In the genomic region with DNA sequence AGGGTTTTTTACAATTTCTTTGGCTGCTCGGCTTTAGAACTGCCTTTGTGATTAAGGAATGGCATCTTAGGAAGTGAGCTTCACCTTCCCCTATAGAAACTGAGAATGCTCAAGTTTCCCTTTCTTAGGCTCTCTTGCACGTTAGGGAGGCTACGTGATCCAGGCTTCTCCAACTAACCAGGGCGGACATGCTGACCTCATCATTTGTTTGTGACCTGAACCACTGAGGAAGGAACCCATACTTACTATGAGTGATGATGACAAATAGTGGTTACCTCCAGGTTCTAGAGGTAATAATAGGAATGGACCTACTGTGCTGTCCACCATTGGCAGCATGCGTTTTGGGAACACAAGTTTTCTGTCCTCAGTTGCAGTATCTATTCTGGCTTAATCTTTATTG, we compare ENCODE assay signal across 29 cellular contexts.
"Had no signal": no experiment of that assay in that cellular context is flagged by ENCODE, and none has a peak within 500 bp of the region (broad histone marks: within the 10 kb centered on the region; RNA-seq: fewer than 3 reads in every experiment).

No MANE protein-coding gene starts in this region.

- H3K9me3 ChIP-seq: stomach, suprapubic skin, testis, thoracic aorta, thyroid gland, tibial artery, tibial nerve, transverse colon, upper lobe of left lung, upper lobe of right lung, uterus, vagina had no signal

- H3K27me3 Mint-ChIP-seq: stimulated activated memory B cell treated with anti-CD40 and anti-IgM and Interleukin-4, amounts not matched to agents 10 μg/mL and 1 μg/mL and 100 μg/mL, for 72 hours; stimulated activated naive B cell treated with anti-CD40 and anti-IgM and Interleukin-4, amounts not matched to agents 10 μg/mL and 1 μg/mL and 100 μg/mL, for 72 hours; stimulated activated naive CD8-positive, alpha-beta T cell treated with anti-CD3 and anti-CD28 coated beads, Interleukin-15, amount 100 ng/mL, for 72 hours; stimulated activated naive CD8-positive, alpha-beta T cell treated with anti-CD3 and anti-CD28 coated beads, Interleukin-15, Interleukin-2, amounts not matched to agents 100 ng/mL and 50 ng/mL, for 24 hours; type B pancreatic cell had no signal

- ATAC-seq: stimulated activated effector memory CD8-positive, alpha-beta T cell treated with anti-CD3 and anti-CD28 coated beads, Interleukin-12 subunit alpha, Interleukin-12 subunit beta, amount 100 ng/mL, for 72 hours; stimulated activated memory B cell treated with anti-CD40 and anti-IgM and Interleukin-4, amounts not matched to agents 10 μg/mL and 1 μg/mL and 100 μg/mL, for 72 hours; stimulated activated naive B cell treated with anti-CD40 and anti-IgM and Interleukin-4, amounts not matched to agents 10 μg/mL and 1 μg/mL and 100 μg/mL, for 72 hours; stimulated activated naive CD8-positive, alpha-beta T cell treated with anti-CD3 and anti-CD28 coated beads, Interleukin-15, amount 100 ng/mL, for 72 hours; stimulated activated naive CD8-positive, alpha-beta T cell treated with anti-CD3 and anti-CD28 coated beads, Interleukin-15, Interleukin-2, amounts not matched to agents 100 U/mL and 50 U/mL, for 24 hours; upper lobe of right lung had no signal

- H3K4me1 Mint-ChIP-seq: stimulated activated effector memory CD8-positive, alpha-beta T cell treated with anti-CD3 and anti-CD28 coated beads, Interleukin-12 subunit alpha, Interleukin-12 subunit beta, amount 100 ng/mL, for 72 hours; stimulated activated memory B cell treated with anti-CD40 and anti-IgM and Interleukin-4, amounts not matched to agents 10 μg/mL and 1 μg/mL and 100 μg/mL, for 72 hours; stimulated activated naive B cell treated with anti-CD40 and anti-IgM and Interleukin-4, amounts not matched to agents 10 μg/mL and 1 μg/mL and 100 μg/mL, for 72 hours; stimulated activated naive CD8-positive, alpha-beta T cell treated with anti-CD3 and anti-CD28 coated beads, Interleukin-15, amount 100 ng/mL, for 72 hours had no signal

- H3K4me3 ChIP-seq: stomach, suprapubic skin, testis, thoracic aorta, thyroid gland, tibial artery, tibial nerve, transverse colon, upper lobe of left lung, upper lobe of right lung, uterus, vagina had no signal

- H3K36me3 ChIP-seq: stomach, suprapubic skin, thoracic aorta, thyroid gland, tibial artery, tibial nerve, transverse colon, upper lobe of left lung, upper lobe of right lung, uterus, vagina had no signal

- H3K27me3 ChIP-seq: stomach, suprapubic skin, testis, thyroid gland, tibial artery, tibial nerve, transverse colon, upper lobe of left lung, upper lobe of right lung, uterus, vagina had no signal

- DNase-seq: stimulated activated CD4-positive, alpha-beta T cell treated with anti-CD3 and anti-CD28 coated beads, Interleukin-2, amount 100 ng/mL, for 48 hours; stimulated activated CD4-positive, alpha-beta T cell treated with anti-CD3 and anti-CD28 coated beads, Interleukin-4, amount 100 ng/mL, for 1 hour; stimulated activated CD4-positive, alpha-beta T cell treated with anti-CD3 and anti-CD28 coated beads, Interleukin-4, amount 100 ng/mL, for 24 hours; stimulated activated CD4-positive, alpha-beta T cell treated with anti-CD3 and anti-CD28 coated beads, Interleukin-4, amount 100 ng/mL, for 4 hours; stimulated activated CD8-positive, alpha-beta memory T cell treated with anti-CD3 and anti-CD28 coated beads, Interleukin-4, amount 100 ng/mL, for 48 hours; stimulated activated naive B cell treated with anti-CD40 and anti-IgM and Interleukin-4, amounts not matched to agents 10 μg/mL and 1 μg/mL and 100 μg/mL, for 72 hours; stimulated activated naive CD4-positive, alpha-beta T cell; stimulated activated naive CD4-positive, alpha-beta T cell treated with Interleukin-2 at 50 U/mL for 16 hours; stimulated activated naive CD8-positive, alpha-beta T cell treated with anti-CD3 and anti-CD28 coated beads, Interleukin-15, amount 100 ng/mL, for 72 hours; stimulated activated naive CD8-positive, alpha-beta T cell treated with anti-CD3 and anti-CD28 coated beads, Interleukin-15, Interleukin-2, amounts not matched to agents 100 U/mL and 50 U/mL, for 24 hours; stomach; substantia nigra; testis; thyroid gland; tibial artery; transverse colon; trophoblast cell; upper lobe of left lung; upper lobe of right lung; uterus had no signal

- H3K4me3 Mint-ChIP-seq: stimulated activated effector memory CD8-positive, alpha-beta T cell treated with anti-CD3 and anti-CD28 coated beads, Interleukin-12 subunit alpha, Interleukin-12 subunit beta, amount 100 ng/mL, for 72 hours; stimulated activated memory B cell treated with anti-CD40 and anti-IgM and Interleukin-4, amounts not matched to agents 10 μg/mL and 1 μg/mL and 100 μg/mL, for 72 hours; stimulated activated naive B cell treated with anti-CD40 and anti-IgM and Interleukin-4, amounts not matched to agents 10 μg/mL and 1 μg/mL and 100 μg/mL, for 72 hours; stimulated activated naive CD8-positive, alpha-beta T cell treated with anti-CD3 and anti-CD28 coated beads, Interleukin-15, amount 100 ng/mL, for 72 hours; stimulated activated naive CD8-positive, alpha-beta T cell treated with anti-CD3 and anti-CD28 coated beads, Interleukin-15, Interleukin-2, amounts not matched to agents 100 ng/mL and 50 ng/mL, for 24 hours; type B pancreatic cell had no signal

- H3K9me3 Mint-ChIP-seq: stimulated activated naive CD8-positive, alpha-beta T cell treated with anti-CD3 and anti-CD28 coated beads, Interleukin-15, Interleukin-2, amounts not matched to agents 100 ng/mL and 50 ng/mL, for 24 hours; type B pancreatic cell had no signal

- H3K27ac Mint-ChIP-seq: stimulated activated effector memory CD8-positive, alpha-beta T cell treated with anti-CD3 and anti-CD28 coated beads, Interleukin-12 subunit alpha, Interleukin-12 subunit beta, amount 100 ng/mL, for 72 hours; stimulated activated memory B cell treated with anti-CD40 and anti-IgM and Interleukin-4, amounts not matched to agents 10 μg/mL and 1 μg/mL and 100 μg/mL, for 72 hours; stimulated activated naive B cell treated with anti-CD40 and anti-IgM and Interleukin-4, amounts not matched to agents 10 μg/mL and 1 μg/mL and 100 μg/mL, for 72 hours; stimulated activated naive CD8-positive, alpha-beta T cell treated with anti-CD3 and anti-CD28 coated beads, Interleukin-15, amount 100 ng/mL, for 72 hours; stimulated activated naive CD8-positive, alpha-beta T cell treated with anti-CD3 and anti-CD28 coated beads, Interleukin-15, Interleukin-2, amounts not matched to agents 100 ng/mL and 50 ng/mL, for 24 hours; type B pancreatic cell had no signal

- H3K27ac ChIP-seq: stomach, suprapubic skin, testis, thoracic aorta, thyroid gland, tibial artery, tibial nerve, transverse colon, upper lobe of left lung, upper lobe of right lung, uterus, vagina had no signal

- H3K36me3 Mint-ChIP-seq: stimulated activated effector memory CD8-positive, alpha-beta T cell treated with anti-CD3 and anti-CD28 coated beads, Interleukin-12 subunit alpha, Interleukin-12 subunit beta, amount 100 ng/mL, for 72 hours; stimulated activated memory B cell treated with anti-CD40 and anti-IgM and Interleukin-4, amounts not matched to agents 10 μg/mL and 1 μg/mL and 100 μg/mL, for 72 hours; stimulated activated naive B cell treated with anti-CD40 and anti-IgM and Interleukin-4, amounts not matched to agents 10 μg/mL and 1 μg/mL and 100 μg/mL, for 72 hours; type B pancreatic cell had no signal

- FAIRE-seq: urothelium cell line had no signal

- H3K4me1 ChIP-seq: stomach, suprapubic skin, testis, thyroid gland, tibial artery, tibial nerve, transverse colon, upper lobe of left lung, upper lobe of right lung, uterus, vagina had no signal
